Comparison of ENCODE assay signal across 9 cellular contexts in the genomic region with DNA sequence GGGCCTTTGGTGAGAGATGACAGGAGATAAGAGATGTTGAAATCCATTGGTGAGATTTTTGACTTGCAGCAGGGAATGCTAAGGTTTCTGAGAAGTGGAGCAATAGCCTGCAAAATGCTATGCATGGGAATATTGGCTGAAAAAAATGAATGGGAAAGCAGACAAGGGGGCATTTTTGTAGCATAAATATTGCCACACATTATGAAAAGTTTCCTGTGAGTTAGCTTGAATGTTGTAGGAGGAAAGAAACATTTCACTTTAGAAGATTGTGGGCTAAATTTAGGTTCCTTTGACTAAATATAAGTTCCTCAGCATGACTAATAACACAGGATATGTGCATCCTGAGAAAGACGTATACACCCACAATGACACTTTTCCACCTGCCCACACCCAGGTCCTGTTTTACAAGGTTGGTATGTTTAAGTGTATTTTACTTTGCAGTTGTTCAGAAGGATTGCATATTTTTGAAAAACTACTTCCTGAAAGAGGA. TPM values are rescaled to one million over a fixed set of nuclear protein-coding genes. Genes with fewer than 3 reads are reported as not detected.
DNase-seq lines count a peak whose midpoint lies in the region; ATAC-seq, FAIRE-seq and TF ChIP-seq lines count a peak whose summit lies in the region.
"Had no signal": no experiment of that assay in that cellular context is flagged by ENCODE, and none has a peak within 500 bp of the region (broad histone marks: within the 10 kb centered on the region; RNA-seq: fewer than 3 reads in every experiment).

No MANE protein-coding gene starts in this region.

- FAIRE-seq in GM12891 (lab: Jason Lieb, UNC) (peak; percentile 95), HTR-8/SVneo (lab: Jason Lieb, UNC) (no peak)

- no peak overlapping the region for H3K27ac ChIP-seq in ovary
- H3K27ac ChIP-seq: esophagus muscularis mucosa had no signal

- no peaks in the 10 kb centered on the region for H3K36me3 ChIP-seq in MG63
- H3K36me3 ChIP-seq in ovary = no peaks in the 10 kb centered on the region
- H3K36me3 ChIP-seq: esophagus muscularis mucosa had no signal

- TF ChIP-seq CTCF in fibroblast of pulmonary artery (IDR thresholded peaks at IDR 0.05; ENCODE audit: low read length, missing control alignments) (no peak), ovary (IDR thresholded peaks at IDR 0.05) (no peak)

- intact Hi-C loops in ovary (cut with DNase I) = no loop called here

- H3K9me3 ChIP-seq in MG63 = no peaks in the 10 kb centered on the region
- H3K9me3 ChIP-seq in ovary = no peaks in the 10 kb centered on the region
- H3K9me3 ChIP-seq: esophagus muscularis mucosa had no signal

- H3K4me3 ChIP-seq in fibroblast of pulmonary artery (replicated peaks; ENCODE audit: low read depth, low read length) = no peak overlapping the region
- no peak overlapping the region for H3K4me3 ChIP-seq in MG63
- H3K4me3 ChIP-seq in ovary = no peak overlapping the region
- H3K4me3 ChIP-seq: esophagus muscularis mucosa had no signal

- TF ChIP-seq EP300 in ovary (IDR thresholded peaks at IDR 0.05) = no peak

- TF ChIP-seq POLR2A in GM12891 (IDR thresholded peaks at IDR 0.05; ENCODE audit: low read depth, low read length) = no peak
- TF ChIP-seq POLR2A in ovary (IDR thresholded peaks at IDR 0.05) = no peak

- ATAC-seq in GM21619 (IDR thresholded peaks at IDR 0.05; ENCODE audit: unreplicated experiment) = peak; percentile 63

- H3K4me1 ChIP-seq in ovary (ENCODE audit: insufficient read depth) = no peaks in the 10 kb centered on the region

- no peaks in the 10 kb centered on the region for H3K27me3 ChIP-seq in MG63
- H3K27me3 ChIP-seq in ovary = no peaks in the 10 kb centered on the region
- H3K27me3 ChIP-seq: esophagus muscularis mucosa had no signal

- DNase-seq in GM12891 (ENCODE audit: insufficient read length, low spot score) (no peak), HT1080 (ENCODE audit: low read depth) (peak; percentile 72), fibroblast of pulmonary artery (ENCODE audit: low read depth) (peak; percentile 58), MG63 (no peak), ovary (no peak), HTR-8/SVneo (ENCODE audit: insufficient read length, low spot score) (no peak), NCI-H1436 treated with DMSO at 0.1 percent for 48 hours (lab: John Stamatoyannopoulos, UW) (no peak)

- WGBS in ovary, 3 donors = 69 to 75% (median 72%) methylated on average over 1 of the region's 1 CpG

TF ChIP-seq in GM12891, 5 proteins besides CTCF, POLR2A, EP300 and RAD21:
- TF ChIP-seq SPI1 (IDR thresholded peaks at IDR 0.05; ENCODE audit: low read depth, low read length) = no peak
- TF ChIP-seq PAX5 (IDR thresholded peaks at IDR 0.05; ENCODE audit: insufficient read depth, low read length, severe bottlenecking) = no peak
- TF ChIP-seq POLR2AphosphoS5 (IDR thresholded peaks at IDR 0.05; ENCODE audit: low read depth, low read length) = no peak
- no peak for TF ChIP-seq TAF1 (IDR thresholded peaks at IDR 0.05; ENCODE audit: low read depth, low read length)
- TF ChIP-seq POU2F2 (IDR thresholded peaks at IDR 0.05; ENCODE audit: low read depth, low read length) = no peak

RNA-seq across cellular contexts. Expression of a gene that starts 28.4 kb away (rescaled TPM):
- 0.09 TPM for polyA plus RNA-seq in GM12891 (2012; ENCODE audit: low read depth, missing spikeins)
- 0.47 and 0.59 TPM in 2 replicates for total RNA-seq in HT1080 (2014; rRNA removed; shearing (Covaris generic))
- 0.91 and 1.1 TPM in 2 replicates for polyA plus RNA-seq in HT1080 (2015; cell fraction: cytosol; rRNA removed)
- 0.38 and 0.54 TPM in 2 replicates for polyA plus RNA-seq in HT1080 (2015; cell fraction: nucleus; rRNA removed)
- 0.05 and 0.20 TPM in 2 replicates for total RNA-seq in MG63 (2014; rRNA removed; shearing (Covaris generic); ENCODE audit: low replicate concordance)
- total RNA-seq in ovary = 1 to 10 TPM in 3 of 7 donors, under 1 TPM in 4; 0.46 to 4.4 (median 0.94) TPM
- polyA plus RNA-seq in ovary = 10 to 100 TPM in 1 of 2 donors, 1 to 10 TPM in 1; 5.9 to 18.9 TPM

Comparison
In these comparisons a context has a peak if more than half of its experiments do, and no peak if none do; other contexts are left out.
1. DNase-seq: peak in HT1080 (single experiment) and fibroblast of pulmonary artery (single experiment); none in GM12891 (single experiment), MG63 (single experiment), ovary (0 of 5), HTR-8/SVneo (single experiment) and NCI-H1436 treated with DMSO at 0.1 percent for 48 hours (single experiment).